ENCODE assay signal across 19 cellular contexts in genomic region chr9:124594215-124594614, GRCh38.
A peak's percentile ranks its signal among the peaks of the same experiment; 100 is the strongest.
DNase-seq lines count a peak whose midpoint lies in the region; ATAC-seq and TF ChIP-seq lines count a peak whose summit lies in the region.
"Had no signal": no experiment of that assay in that cellular context is flagged by ENCODE, and none has a peak within 500 bp of the region (broad histone marks: within the 10 kb centered on the region; RNA-seq: fewer than 3 reads in every experiment).

No MANE protein-coding gene starts in this region.

- H3K9ac ChIP-seq in H9 (ENCODE audit: extremely low read depth, insufficient read length, low read length), result no peak overlapping the region

- no peak overlapping the region for H2BK12ac ChIP-seq in H9 (ENCODE audit: insufficient read length, low read depth, low read length)

- H3K27me3 ChIP-seq in H9 (ENCODE audit: insufficient read depth, low read length) (no peaks in the 10 kb centered on the region), neuron (ENCODE audit: insufficient read depth, low read length) (no peaks in the 10 kb centered on the region)
- H3K27me3 ChIP-seq: suprapubic skin had no signal

- H3K23ac ChIP-seq in H9 (ENCODE audit: insufficient read length, low read depth, low read length), result no peak overlapping the region

- peak; percentile 60 for ATAC-seq in SK-N-SH treated with all-trans-retinoic acid at 6 μM for 48 hours
- ATAC-seq: natural killer cell treated with Interleukin-12 subunit alpha and Interleukin-12 subunit beta and Interleukin-15 and Interleukin-18, amount 100 ng/mL, for 72 hours had no signal

- WGBS in H9 (ENCODE audit: extremely low coverage, insufficient read length, low lambda C conversion rate), result no CpG with 5 or more reads among the region's 3 CpGs

- H2AFZ ChIP-seq in H9 (ENCODE audit: low read length) (no peak overlapping the region), neuron (ENCODE audit: low read depth, low read length) (peak overlapping the region; percentile 81)

- H3K36me3 Mint-ChIP-seq in H9 (ENCODE audit: insufficient read depth in 1 of 3, low read depth in 3 of 3), result peaks cover 0 to 4% (median 0%) of the 10 kb centered on the region in 3 experiments; a peak in 3 of 7 replicates
- H3K36me3 Mint-ChIP-seq in glutamatergic neuron (ENCODE audit: unreplicated experiment), result no peaks in the 10 kb centered on the region
- H3K36me3 Mint-ChIP-seq in activated T-helper 2 cell treated with anti-CD3 and anti-CD28 coated beads, Interferon-gamma antibody, Interleukin-2, Interleukin-4, amounts not matched to agents 10 μg/mL and 5 μg/mL and 100 μg/mL, durations not matched to agents 14 hours and 24 hours and 36 hours (ENCODE audit: low read depth), result no peaks in the 10 kb centered on the region
- H3K36me3 Mint-ChIP-seq: memory B cell; natural killer cell treated with Interleukin-12 subunit alpha and Interleukin-12 subunit beta and Interleukin-15 and Interleukin-18, amount 100 ng/mL, for 72 hours had no signal

- H3K18ac ChIP-seq in H9 (ENCODE audit: insufficient read length, low read depth, low read length), result no peak overlapping the region

- no peaks in the 10 kb centered on the region for H3K9me3 ChIP-seq in H9 (ENCODE audit: control insufficient read depth, low read depth, low read length)
- peaks cover 3% of the 10 kb centered on the region for H3K9me3 ChIP-seq in neuron (ENCODE audit: low read length)
- H3K9me3 ChIP-seq: suprapubic skin had no signal

- H4K8ac ChIP-seq in H9 (replicated peaks; ENCODE audit: insufficient read length, low read depth, low read length), result no peak overlapping the region

- peak overlapping the region; percentile 84 for H3K4me2 ChIP-seq in H9 (ENCODE audit: insufficient read depth, insufficient read length, low read length)

- H2AK5ac ChIP-seq in H9 (ENCODE audit: insufficient read length, low read length), result no peak overlapping the region

- H4K5ac ChIP-seq in H9 (ENCODE audit: insufficient read length, low read depth, low read length), result no peak overlapping the region

- TF ChIP-seq CTCF in H9 (conservative IDR thresholded peaks at IDR 0.05) (no peak), glutamatergic neuron (IDR thresholded peaks at IDR 0.05; ENCODE audit: partially characterized antibody, unreplicated experiment) (no peak)

- H3K23me2 ChIP-seq in H9 (ENCODE audit: insufficient read length, low read depth, low read length, poor library complexity, severe bottlenecking), result peaks cover 2% of the 10 kb centered on the region

- H4K91ac ChIP-seq in H9 (ENCODE audit: insufficient read length, low read depth, low read length), result no peak overlapping the region

- no peak overlapping the region for H2BK20ac ChIP-seq in H9 (ENCODE audit: low read depth, low read length, poor library complexity, severe bottlenecking)

- H3K27me3 Mint-ChIP-seq in H9 (ENCODE audit: low read depth), result no peaks in the 10 kb centered on the region; the same call in 1 of the 2 replicates
- H3K27me3 Mint-ChIP-seq in glutamatergic neuron (ENCODE audit: unreplicated experiment), result peaks cover 6% of the 10 kb centered on the region
- peaks cover 39% of the 10 kb centered on the region for H3K27me3 Mint-ChIP-seq in activated T-helper 2 cell treated with anti-CD3 and anti-CD28 coated beads, Interferon-gamma antibody, Interleukin-2, Interleukin-4, amounts not matched to agents 10 μg/mL and 5 μg/mL and 100 μg/mL, durations not matched to agents 14 hours and 24 hours and 36 hours (ENCODE audit: low read depth)

- no peaks in the 10 kb centered on the region for H4K20me1 ChIP-seq in H9 (ENCODE audit: control insufficient read depth, insufficient read depth, insufficient read length)

- no peak overlapping the region for H2BK15ac ChIP-seq in H9 (ENCODE audit: low read depth, low read length)

- DNase-seq in H9 (no peak), glutamatergic neuron (no peak), superior temporal gyrus (ENCODE audit: extremely low spot score) (no peak), head of caudate nucleus (no peak), NK-92 (lab: John Stamatoyannopoulos, UW; ENCODE audit: unreplicated experiment) (no peak)
- DNase-seq in activated T-helper 2 cell treated with anti-CD3 and anti-CD28 coated beads, Interferon-gamma antibody, Interleukin-2, Interleukin-4, amounts not matched to agents 10 μg/mL and 5 μg/mL and 100 μg/mL, durations not matched to agents 14 hours and 24 hours and 36 hours (ENCODE audit: low spot score), result no peak
- DNase-seq: activated CD4-positive, alpha-beta memory T cell treated with anti-CD3 and anti-CD28 coated beads, Interleukin-2, amount 10 ng/mL, durations not matched to agents 7 days and 5 days; activated naive CD4-positive, alpha-beta T cell treated with Interleukin-2 at 50 U/mL for 16 hours; CD4-positive, alpha-beta T cell; DMS79; Karpas-422; NCI-H526 treated with DMSO at 0.1 percent for 48 hours; SHP77 treated with DMSO at 0.1 percent for 48 hours; stimulated activated CD8-positive, alpha-beta memory T cell treated with anti-CD3 and anti-CD28 coated beads, Interleukin-4, amount 100 ng/mL, for 48 hours had no signal

- H3K79me1 ChIP-seq in H9 (ENCODE audit: insufficient read depth, low read depth, low read length, poor library complexity, severe bottlenecking), result peaks cover 3% of the 10 kb centered on the region

- H3K79me2 ChIP-seq in H9 (ENCODE audit: insufficient read depth, low read length), result no peaks in the 10 kb centered on the region; the same call in 1 of the 2 replicates

- H3K4me1 Mint-ChIP-seq in H9, result peaks cover 78 to 85% of the 10 kb centered on the region in 2 experiments
- H3K4me1 Mint-ChIP-seq in glutamatergic neuron (ENCODE audit: low read depth, unreplicated experiment), result peaks cover 61% of the 10 kb centered on the region
- H3K4me1 Mint-ChIP-seq in activated T-helper 2 cell treated with anti-CD3 and anti-CD28 coated beads, Interferon-gamma antibody, Interleukin-2, Interleukin-4, amounts not matched to agents 10 μg/mL and 5 μg/mL and 100 μg/mL, durations not matched to agents 14 hours and 24 hours and 36 hours (ENCODE audit: low read depth), result no peaks in the 10 kb centered on the region
- H3K4me1 Mint-ChIP-seq: activated CD4-positive, alpha-beta memory T cell treated with anti-CD3 and anti-CD28 coated beads, Interleukin-2, amount 10 ng/mL, durations not matched to agents 7 days and 5 days; memory B cell had no signal

- no peaks in the 10 kb centered on the region for H3K36me3 ChIP-seq in neuron (ENCODE audit: insufficient read depth, low read length)
- H3K36me3 ChIP-seq: suprapubic skin had no signal

- peak overlapping the region; percentile 53 for H3K4me3 ChIP-seq in neuron (ENCODE audit: low read length)
- H3K4me3 ChIP-seq: suprapubic skin had no signal

- H3K27ac Mint-ChIP-seq in H9 (peak overlapping the region; percentile 95 to 99 (median 99)), glutamatergic neuron (ENCODE audit: unreplicated experiment) (peak overlapping the region; percentile 98)
- H3K27ac Mint-ChIP-seq in activated T-helper 2 cell treated with anti-CD3 and anti-CD28 coated beads, Interferon-gamma antibody, Interleukin-2, Interleukin-4, amounts not matched to agents 10 μg/mL and 5 μg/mL and 100 μg/mL, durations not matched to agents 14 hours and 24 hours and 36 hours, result no peak overlapping the region
- H3K27ac Mint-ChIP-seq: activated CD4-positive, alpha-beta memory T cell treated with anti-CD3 and anti-CD28 coated beads, Interleukin-2, amount 10 ng/mL, durations not matched to agents 7 days and 5 days; CD4-positive, alpha-beta T cell; memory B cell; natural killer cell treated with Interleukin-12 subunit alpha and Interleukin-12 subunit beta and Interleukin-15 and Interleukin-18, amount 100 ng/mL, for 72 hours had no signal

- H3K14ac ChIP-seq in H9 (ENCODE audit: insufficient read depth, low read length), result no peak overlapping the region

- no peak overlapping the region for H3K4ac ChIP-seq in H9 (ENCODE audit: low read depth, low read length)

- H3T11ph ChIP-seq in H9 (ENCODE audit: low read length), result no peak overlapping the region

- no peak overlapping the region for H2BK5ac ChIP-seq in H9 (ENCODE audit: insufficient read length, low read length)

- H3K4me1 ChIP-seq in H9 (ENCODE audit: insufficient read depth, low read length) (peaks cover 25% of the 10 kb centered on the region), neuron (ENCODE audit: insufficient read depth, low read length) (peaks cover 62% of the 10 kb centered on the region)

- H3K27ac ChIP-seq in H9 (ENCODE audit: insufficient read length, low read depth, low read length), result peak overlapping the region; percentile 89
- H3K27ac ChIP-seq: suprapubic skin had no signal

- no peaks in the 10 kb centered on the region for H3K9me3 Mint-ChIP-seq in H9
- peaks cover 6% of the 10 kb centered on the region for H3K9me3 Mint-ChIP-seq in glutamatergic neuron (ENCODE audit: unreplicated experiment)
- H3K9me3 Mint-ChIP-seq in activated T-helper 2 cell treated with anti-CD3 and anti-CD28 coated beads, Interferon-gamma antibody, Interleukin-2, Interleukin-4, amounts not matched to agents 10 μg/mL and 5 μg/mL and 100 μg/mL, durations not matched to agents 14 hours and 24 hours and 36 hours, result no peaks in the 10 kb centered on the region
- H3K9me3 Mint-ChIP-seq: activated CD4-positive, alpha-beta memory T cell treated with anti-CD3 and anti-CD28 coated beads, Interleukin-2, amount 10 ng/mL, durations not matched to agents 7 days and 5 days; CD4-positive, alpha-beta T cell; memory B cell; natural killer cell treated with Interleukin-12 subunit alpha and Interleukin-12 subunit beta and Interleukin-15 and Interleukin-18, amount 100 ng/mL, for 72 hours had no signal

- no peak overlapping the region for H3K56ac ChIP-seq in H9 (ENCODE audit: insufficient read length, low read depth, low read length)

- intact Hi-C loops in head of caudate nucleus (cut with DNase I), result no loop called here
- intact Hi-C loops in activated T-helper 2 cell treated with anti-CD3 and anti-CD28 coated beads, Interferon-gamma antibody, Interleukin-2, Interleukin-4, amounts not matched to agents 10 μg/mL and 5 μg/mL and 100 μg/mL, durations not matched to agents 14 hours and 24 hours and 36 hours (cut with micrococcal nuclease), result no loop called here

- H2BK120ac ChIP-seq in H9 (ENCODE audit: low read depth, low read length, poor library complexity, severe bottlenecking), result no peak overlapping the region

- H3K4me3 Mint-ChIP-seq in H9 (peak overlapping the region; percentile 63 to 77), glutamatergic neuron (ENCODE audit: unreplicated experiment) (peak overlapping the region; percentile 91)
- no peak overlapping the region for H3K4me3 Mint-ChIP-seq in activated T-helper 2 cell treated with anti-CD3 and anti-CD28 coated beads, Interferon-gamma antibody, Interleukin-2, Interleukin-4, amounts not matched to agents 10 μg/mL and 5 μg/mL and 100 μg/mL, durations not matched to agents 14 hours and 24 hours and 36 hours (ENCODE audit: low read depth)
- H3K4me3 Mint-ChIP-seq: activated CD4-positive, alpha-beta memory T cell treated with anti-CD3 and anti-CD28 coated beads, Interleukin-2, amount 10 ng/mL, durations not matched to agents 7 days and 5 days; CD4-positive, alpha-beta T cell; memory B cell; natural killer cell treated with Interleukin-12 subunit alpha and Interleukin-12 subunit beta and Interleukin-15 and Interleukin-18, amount 100 ng/mL, for 72 hours had no signal

TF ChIP-seq in SK-N-SH treated with all-trans-retinoic acid at 6 μM for 48 hours, 23 proteins besides CTCF, POLR2A, EP300 and RAD21 (continues in another document):
- TF ChIP-seq ISL1 (CRISPR knock-in tag; IDR thresholded peaks at IDR 0.05), result no peak
- no peak for TF ChIP-seq ARNTL (CRISPR knock-in tag; IDR thresholded peaks at IDR 0.05; ENCODE audit: borderline replicate concordance, low read depth)
- TF ChIP-seq ZC3H10 (CRISPR knock-in tag; IDR thresholded peaks at IDR 0.05), result no peak
